8 cellular contexts compared by ENCODE assay signal in the genomic region with DNA sequence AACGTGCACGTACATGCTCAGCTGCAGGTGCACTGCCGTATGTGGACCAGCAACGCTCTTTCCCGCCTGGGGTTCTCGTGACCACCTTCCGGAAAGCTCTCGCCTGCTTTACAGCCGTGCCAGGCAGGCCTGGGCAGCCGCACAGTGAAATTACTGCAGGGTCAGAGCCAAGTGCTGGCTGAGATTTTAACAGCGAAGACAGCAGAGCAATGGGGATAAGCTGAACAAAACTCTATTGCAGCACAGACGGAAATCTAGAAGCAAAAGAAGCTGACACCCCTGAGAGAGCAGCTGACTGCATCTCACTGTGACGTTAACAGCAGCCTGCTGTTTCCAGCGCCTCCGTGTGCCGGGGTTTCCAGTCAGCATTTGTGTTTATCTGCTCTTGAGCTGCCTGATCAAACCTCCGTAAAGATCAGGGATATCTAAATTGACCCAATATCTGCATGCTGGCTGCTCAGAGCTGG.
DNase-seq lines count a peak whose midpoint lies in the region; TF ChIP-seq lines count a peak whose summit lies in the region.

No MANE protein-coding gene starts in this region.

- TF ChIP-seq CTCF in left ventricle myocardium inferior (IDR thresholded peaks at IDR 0.05; ENCODE audit: borderline replicate concordance): no peak

- H3K9me3 ChIP-seq in left ventricle myocardium inferior (replicated peaks): no peaks in the 10 kb centered on the region

- intact Hi-C loops in left ventricle myocardium inferior (cut with micrococcal nuclease): no loop called here

- H3K4me3 ChIP-seq in left ventricle myocardium inferior: peak overlapping the region; percentile 39

- peaks cover 49% of the 10 kb centered on the region for H3K4me1 ChIP-seq in left ventricle myocardium inferior

- H3K36me3 ChIP-seq in left ventricle myocardium inferior: no peaks in the 10 kb centered on the region

- H3K27ac ChIP-seq in left ventricle myocardium inferior (replicated peaks): peak overlapping the region; percentile 75

- DNase-seq in DMS79 (lab: John Stamatoyannopoulos, UW): peak; percentile 66
- peak in 44 of 56 donors; percentile 13 to 83 (median 60) for DNase-seq in amygdala (lab: John Stamatoyannopoulos, UW)
- DNase-seq in left ventricle myocardium inferior: peak; percentile 42
- peak; percentile 71 for DNase-seq in putamen (ENCODE audit: low spot score)
- DNase-seq in AML-193 (lab: John Stamatoyannopoulos, UW): no peak
- DNase-seq in H4 (ENCODE audit: low spot score): no peak
- no peak for DNase-seq in T-helper 1 cell
- no peak for DNase-seq in NCI-H1930 (lab: John Stamatoyannopoulos, UW)

- H3K27me3 ChIP-seq in left ventricle myocardium inferior (ENCODE audit: low read depth): no peaks in the 10 kb centered on the region

Comparison
In these comparisons a context has a peak if more than half of its experiments do, and no peak if none do; other contexts are left out.
1. DNase-seq: peak in DMS79 (single experiment), amygdala (44 of 56), left ventricle myocardium inferior (single experiment) and putamen (single experiment); none in AML-193 (0 of 2), H4 (single experiment), T-helper 1 cell (0 of 5) and NCI-H1930 (0 of 2).